In genomic region chr9:36970007-36970888, GRCh38 we compare ENCODE assay signal across 15 cellular contexts.
DNase-seq lines count a peak whose midpoint lies in the region; ATAC-seq and TF ChIP-seq lines count a peak whose summit lies in the region.
"Had no signal": no experiment of that assay in that cellular context is flagged by ENCODE, and none has a peak within 500 bp of the region (broad histone marks: within the 10 kb centered on the region; RNA-seq: fewer than 3 reads in every experiment).

No MANE protein-coding gene starts in this region.

- no TSS peak for BruUV-seq in IMR-90 (replicated peaks; lab: Mats Ljungman, UMichigan)

- H3K4me3 ChIP-seq in IMR-90 (ENCODE audit: insufficient read depth, low read depth, low read length): no peak overlapping the region
- H3K4me3 ChIP-seq: SK-N-MC, stomach had no signal

- peak overlapping the region; percentile 3 for H2AK9ac ChIP-seq in IMR-90 (replicated peaks; ENCODE audit: low read depth, low read length, poor library complexity)

- H4K20me1 ChIP-seq in IMR-90 (ENCODE audit: insufficient read depth, low read length): no peaks in the 10 kb centered on the region

- dilution Hi-C loops in IMR-90 (cut with HindIII; ENCODE audit: low sequenced_read_pairs, unreplicated experiment): no loop called here

- no peak overlapping the region for H3K18ac ChIP-seq in IMR-90 (ENCODE audit: low read depth, low read length)

- no peak overlapping the region for H3K14ac ChIP-seq in IMR-90 (replicated peaks; ENCODE audit: low read depth, low read length)

- no peak overlapping the region for H2BK15ac ChIP-seq in IMR-90 (ENCODE audit: low read depth, low read length)

- no peaks in the 10 kb centered on the region for H3K9me1 ChIP-seq in IMR-90 (ENCODE audit: insufficient read depth, low read length)

- H2BK120ac ChIP-seq in IMR-90 (ENCODE audit: low read depth, low read length): no peak overlapping the region

- DNase-seq in DMS53 (lab: John Stamatoyannopoulos, UW): peak; percentile 71
- DNase-seq in IMR-90: no peak
- no peak for DNase-seq in T-helper 17 cell
- DNase-seq in memory B cell (ENCODE audit: low spot score in 2 of 2): no peak
- DNase-seq in NAMALWA (ENCODE audit: low spot score): no peak
- DNase-seq in GDM1 (lab: John Stamatoyannopoulos, UW): no peak
- DNase-seq: activated CD8-positive, alpha-beta memory T cell treated with anti-CD3 and anti-CD28 coated beads, Interleukin-2, amount 50 U/mL, for 48 hours; CD8-positive, alpha-beta T cell; NCI-H1105 treated with DMSO at 0.1 percent for 48 hours; stomach; WERI-Rb-1 had no signal

- H3K9me3 ChIP-seq in IMR-90 (ENCODE audit: control insufficient read depth, insufficient read depth, low read length) (no peaks in the 10 kb centered on the region), T-helper 17 cell (ENCODE audit: control insufficient read depth, low read length, poor library complexity, severe bottlenecking) (no peaks in the 10 kb centered on the region)
- H3K9me3 ChIP-seq: stomach had no signal

- no peak overlapping the region for H2BK5ac ChIP-seq in IMR-90 (ENCODE audit: low read depth, low read length, poor library complexity, severe bottlenecking)

- TF ChIP-seq POLR2A in IMR-90 (IDR thresholded peaks at IDR 0.05; ENCODE audit: low read depth, low read length): no peak

- H3K4me1 ChIP-seq in IMR-90 (ENCODE audit: control insufficient read depth, insufficient read depth, low read length): no peaks in the 10 kb centered on the region
- H3K4me1 ChIP-seq: stomach had no signal

- H3K9ac ChIP-seq in IMR-90 (ENCODE audit: low read depth, low read length): no peak overlapping the region

- H3K4me1 Mint-ChIP-seq in T-helper 17 cell: peaks cover 5% of the 10 kb centered on the region
- H3K4me1 Mint-ChIP-seq in memory B cell: peaks cover 36% of the 10 kb centered on the region
- H3K4me1 Mint-ChIP-seq: neural crest cell had no signal

- no peak overlapping the region for H4K5ac ChIP-seq in IMR-90 (ENCODE audit: low read depth, low read length)

- no peaks in the 10 kb centered on the region for H3K36me3 ChIP-seq in IMR-90 (ENCODE audit: control insufficient read depth, insufficient read depth, low read length)
- H3K36me3 ChIP-seq: stomach had no signal

- H3K27me3 Mint-ChIP-seq in T-helper 17 cell: peaks cover 26% of the 10 kb centered on the region
- H3K27me3 Mint-ChIP-seq in memory B cell: no peaks in the 10 kb centered on the region

- CTCF ChIA-PET in IMR-90 (lab: Yijun Ruan, JAX): no interaction called here

- no peak overlapping the region for H4K91ac ChIP-seq in IMR-90 (ENCODE audit: insufficient read depth, low read depth, low read length)

- no peak overlapping the region for H2AK5ac ChIP-seq in IMR-90 (ENCODE audit: low read depth, low read length)

- H3K27ac Mint-ChIP-seq in T-helper 17 cell (no peak overlapping the region), memory B cell (peak overlapping the region; percentile 86)
- H3K27ac Mint-ChIP-seq: CD8-positive, alpha-beta T cell had no signal

- H3K4me3 Mint-ChIP-seq in T-helper 17 cell: peak overlapping the region; percentile 31
- no peak overlapping the region for H3K4me3 Mint-ChIP-seq in memory B cell
- H3K4me3 Mint-ChIP-seq: CD8-positive, alpha-beta T cell; neural crest cell had no signal

- no peak overlapping the region for H2BK20ac ChIP-seq in IMR-90 (ENCODE audit: low read depth, low read length)

- ATAC-seq in IMR-90 (ENCODE audit: low read depth) (no peak), T-helper 17 cell (no peak), memory B cell (ENCODE audit: low read depth) (no peak), HG03097 (IDR thresholded peaks at IDR 0.05; ENCODE audit: low FRiP score, unreplicated experiment) (no peak), HG02973 (IDR thresholded peaks at IDR 0.05; ENCODE audit: unreplicated experiment) (no peak)
- ATAC-seq: CD8-positive, alpha-beta T cell had no signal

- no peak overlapping the region for H4K8ac ChIP-seq in IMR-90 (ENCODE audit: low read depth in 2 of 2, low read length in 2 of 2)

- no peak overlapping the region for H3K23ac ChIP-seq in IMR-90 (ENCODE audit: low read depth, low read length)

- no peak overlapping the region for H3K27ac ChIP-seq in IMR-90 (ENCODE audit: insufficient read depth, low read length)
- H3K27ac ChIP-seq: SK-N-MC, stomach, WERI-Rb-1 had no signal

- no peak for TF ChIP-seq CTCF in IMR-90 (conservative IDR thresholded peaks at IDR 0.05; ENCODE audit: low read depth, low read length)

- intact Hi-C loops in IMR-90 (cut with micrococcal nuclease): no loop called here

- H3K4ac ChIP-seq in IMR-90 (ENCODE audit: low read depth, low read length): no peak overlapping the region

- H3K36me3 Mint-ChIP-seq in T-helper 17 cell (ENCODE audit: low read depth) (no peaks in the 10 kb centered on the region), memory B cell (peaks cover 33% of the 10 kb centered on the region)
- H3K36me3 Mint-ChIP-seq: CD8-positive, alpha-beta T cell had no signal

- H3K79me1 ChIP-seq in IMR-90 (ENCODE audit: low read depth in 1 of 2, low read length in 2 of 2): no peaks in the 10 kb centered on the region

- H3K56ac ChIP-seq in IMR-90 (ENCODE audit: extremely low read depth, insufficient read depth, low read length): no peak overlapping the region

- TF ChIP-seq RAD21 in IMR-90 (IDR thresholded peaks at IDR 0.05; ENCODE audit: low read length): no peak

- WGBS in IMR-90 (ENCODE audit: extremely low coverage in 2 of 2, insufficient read length in 1 of 2), 2 experiments: no CpG with 5 or more reads among the region's 9 CpGs

- H2AFZ ChIP-seq in IMR-90 (replicated peaks; ENCODE audit: low read length, poor library complexity): no peak overlapping the region

- POLR2A ChIA-PET in IMR-90 (lab: Charles Lee; ENCODE audit: unreplicated experiment): no interaction called here

- peaks cover 26% of the 10 kb centered on the region for H3K27me3 ChIP-seq in IMR-90 (ENCODE audit: control insufficient read depth, insufficient read depth, low read length)

- no peaks in the 10 kb centered on the region for H3K9me3 Mint-ChIP-seq in memory B cell
- H3K9me3 Mint-ChIP-seq: CD8-positive, alpha-beta T cell; neural crest cell had no signal

- in situ Hi-C loops in IMR-90 (cut with MboI; ENCODE audit: low sequenced_read_pairs): no loop called here

- H3K4me2 ChIP-seq in IMR-90 (ENCODE audit: low read depth, low read length): no peak overlapping the region

TF ChIP-seq in IMR-90, 13 proteins besides CTCF, POLR2A, EP300 and RAD21:
- TF ChIP-seq CEBPB (IDR thresholded peaks at IDR 0.05; ENCODE audit: low read depth, low read length) (no peak), MAZ (IDR thresholded peaks at IDR 0.05; ENCODE audit: borderline replicate concordance, low read depth, low read length) (no peak), SMC3 (IDR thresholded peaks at IDR 0.05; ENCODE audit: low read depth, low read length) (no peak), NFE2L2 (IDR thresholded peaks at IDR 0.05; ENCODE audit: low read depth, low read length) (no peak), MXI1 (IDR thresholded peaks at IDR 0.05; ENCODE audit: borderline replicate concordance, low read depth, low read length) (no peak), FOS (IDR thresholded peaks at IDR 0.05; ENCODE audit: low read depth, low read length) (no peak), MAFK (IDR thresholded peaks at IDR 0.05; ENCODE audit: low read depth, low read length) (no peak), USF2 (IDR thresholded peaks at IDR 0.05; ENCODE audit: low read depth, low read length) (no peak), RCOR1 (IDR thresholded peaks at IDR 0.05; ENCODE audit: insufficient replicate concordance, low read length) (no peak), ELK1 (IDR thresholded peaks at IDR 0.05; ENCODE audit: borderline replicate concordance, low read depth, low read length) (no peak), CHD1 (IDR thresholded peaks at IDR 0.05; ENCODE audit: low read depth, low read length) (no peak), RFX5 (IDR thresholded peaks at IDR 0.05; ENCODE audit: low read depth, low read length) (no peak), BHLHE40 (IDR thresholded peaks at IDR 0.05; ENCODE audit: low read depth, low read length) (no peak)
TF ChIP-seq in IMR-90: peak in this region for 0.
